11 cellular contexts compared by ENCODE assay signal in the genomic region with DNA sequence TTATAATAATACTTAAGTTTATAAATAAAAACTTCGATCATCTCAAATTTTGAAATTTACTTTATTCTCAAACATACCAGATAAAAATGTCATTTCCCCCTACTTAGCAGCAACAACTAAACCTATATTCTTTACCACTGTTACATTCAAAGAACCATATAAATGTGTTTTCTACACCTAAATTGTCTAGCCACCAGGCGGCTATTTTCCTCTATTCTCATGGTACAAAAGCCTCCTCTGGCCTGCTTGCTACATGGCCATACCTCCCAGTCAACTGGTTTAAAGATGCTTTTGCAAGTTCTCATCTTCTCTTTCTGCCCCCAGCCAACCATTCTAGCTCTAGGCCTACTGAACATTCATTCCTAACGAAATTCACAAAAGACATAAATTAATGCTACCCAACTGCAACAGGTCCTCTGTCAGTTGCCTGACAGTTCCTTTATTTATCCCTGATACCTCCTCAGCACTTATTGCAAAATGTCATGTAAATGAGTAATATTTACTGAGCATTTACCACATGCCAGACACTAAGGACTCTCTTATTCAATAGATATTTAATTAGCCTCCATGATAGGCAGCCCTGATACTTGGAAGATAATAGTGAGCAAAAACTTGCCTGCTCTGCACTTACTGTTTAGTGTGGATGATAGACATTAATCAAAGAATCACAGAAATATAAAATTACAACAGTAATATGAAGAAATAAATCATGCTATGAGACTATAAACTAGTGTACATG.
"Had no signal": no experiment of that assay in that cellular context is flagged by ENCODE, and none has a peak within 500 bp of the region (broad histone marks: within the 10 kb centered on the region; RNA-seq: fewer than 3 reads in every experiment).

No MANE protein-coding gene starts in this region.

- H3K27me3 Mint-ChIP-seq: activated T-cell treated with anti-CD3 and anti-CD28 coated beads, Interleukin-2, amount 50 U/mL, for 24 hours had no signal

- H3K27ac ChIP-seq: cardiac muscle cell, gastrocnemius medialis, skin epidermis, tibial artery, vagina had no signal

- H3K4me3 Mint-ChIP-seq: activated T-cell treated with anti-CD3 and anti-CD28 coated beads, Interleukin-2, amount 50 U/mL, for 24 hours; stimulated activated effector memory CD8-positive, alpha-beta T cell treated with anti-CD3 and anti-CD28 coated beads, Interleukin-12 subunit alpha, Interleukin-12 subunit beta, amount 100 ng/mL, for 72 hours had no signal

- H3K27ac Mint-ChIP-seq: activated T-cell treated with anti-CD3 and anti-CD28 coated beads, Interleukin-2, amount 50 U/mL, for 24 hours; stimulated activated effector memory CD8-positive, alpha-beta T cell treated with anti-CD3 and anti-CD28 coated beads, Interleukin-12 subunit alpha, Interleukin-12 subunit beta, amount 100 ng/mL, for 72 hours had no signal

- H3K4me3 ChIP-seq: cardiac muscle cell, gastrocnemius medialis, skin epidermis, tibial artery, vagina had no signal

- H3K9me3 Mint-ChIP-seq: activated T-cell treated with anti-CD3 and anti-CD28 coated beads, Interleukin-2, amount 50 U/mL, for 24 hours; stimulated activated effector memory CD8-positive, alpha-beta T cell treated with anti-CD3 and anti-CD28 coated beads, Interleukin-12 subunit alpha, Interleukin-12 subunit beta, amount 100 ng/mL, for 72 hours had no signal

- ATAC-seq: gastrocnemius medialis; stimulated activated effector memory CD8-positive, alpha-beta T cell treated with anti-CD3 and anti-CD28 coated beads, Interleukin-12 subunit alpha, Interleukin-12 subunit beta, amount 100 ng/mL, for 72 hours had no signal

- H3K27me3 ChIP-seq: cardiac muscle cell, gastrocnemius medialis, tibial artery, vagina had no signal

- DNase-seq: activated CD4-positive, alpha-beta T cell treated with anti-CD3 and anti-CD28 coated beads, Interleukin-2, amount 50 U/mL, for 4 hours; activated CD4-positive, CD25-positive, alpha-beta regulatory T cell treated with anti-CD3 and anti-CD28 coated beads, Interleukin-2, amount 50 U/mL, for 72 hours; activated T-cell treated with anti-CD3 and anti-CD28 coated beads, Interleukin-2, amount 50 U/mL, for 24 hours; gastrocnemius medialis; posterior cingulate gyrus; T-helper 9 cell; tibial artery had no signal

- H3K9me3 ChIP-seq: gastrocnemius medialis, tibial artery, vagina had no signal

- H3K36me3 ChIP-seq: cardiac muscle cell, gastrocnemius medialis, tibial artery, vagina had no signal
